8 cellular contexts compared by ENCODE assay signal in the genomic region with DNA sequence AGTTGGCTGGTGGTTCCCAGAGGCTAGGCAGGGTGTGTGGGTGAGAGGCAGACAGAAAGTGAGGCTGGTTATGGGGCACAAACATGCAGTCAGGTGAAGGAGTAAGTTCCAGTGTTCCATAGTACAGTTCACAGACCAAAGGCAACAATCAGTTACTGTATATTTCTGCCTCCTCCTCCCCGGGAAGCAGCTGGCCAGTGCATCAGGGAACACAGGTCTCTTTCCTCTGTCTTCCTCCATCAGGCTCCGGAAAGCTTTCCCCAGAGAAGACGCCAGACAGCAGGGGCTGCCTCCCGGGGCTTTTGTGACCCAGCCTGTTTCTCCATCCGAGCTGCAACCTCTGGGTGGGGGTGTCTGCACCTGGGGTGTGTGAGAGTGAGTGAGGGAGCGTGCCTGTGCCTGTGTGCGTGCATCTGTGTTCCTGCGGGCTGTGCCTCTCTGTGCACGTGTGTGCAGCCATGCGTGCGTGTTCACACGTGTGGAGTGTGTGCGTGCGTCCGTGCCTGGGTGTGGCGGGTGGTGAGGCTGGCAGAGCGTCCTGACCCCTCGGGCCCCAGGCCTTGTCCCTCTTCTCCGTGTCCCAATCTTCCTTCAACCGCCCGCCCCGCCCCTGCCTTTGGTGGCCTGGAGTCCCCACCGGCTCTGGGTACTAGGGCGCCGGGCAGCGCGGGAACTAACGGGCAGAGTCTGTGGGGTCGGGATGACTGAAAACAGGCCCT.
DNase-seq lines count a peak whose midpoint lies in the region; ATAC-seq and TF ChIP-seq lines count a peak whose summit lies in the region.
"Not testable (repeated sequence)": the region's sequence is repeated elsewhere in the genome, so short reads cannot be mapped to it uniquely, and the experiment has no call there.

No MANE protein-coding gene starts in this region.

- H3K4me3 Mint-ChIP-seq in Caco-2 (ENCODE audit: unreplicated experiment), result peak overlapping the region; percentile 38
- peak overlapping the region; percentile 39 for H3K4me3 Mint-ChIP-seq in activated T-helper 17 cell treated with anti-CD3 and anti-CD28 coated beads, Interleukin-2, amount 50 U/mL, for 72 hours
- H3K4me3 Mint-ChIP-seq in naive thymus-derived CD4-positive, alpha-beta T cell, result peak overlapping the region; percentile 35 to 78 (median 53)

- ATAC-seq in GM21360 (IDR thresholded peaks at IDR 0.05; ENCODE audit: unreplicated experiment), result peak; percentile 27
- peak; percentile 30 for ATAC-seq in HG03039 (IDR thresholded peaks at IDR 0.05; ENCODE audit: unreplicated experiment)
- ATAC-seq in activated T-helper 17 cell treated with anti-CD3 and anti-CD28 coated beads, Interleukin-2, amount 50 U/mL, for 72 hours (replicated peaks), result peak; percentile 64
- ATAC-seq in esophagus mucosa, result peak; percentile 61
- ATAC-seq in naive thymus-derived CD4-positive, alpha-beta T cell, result peak; percentile 71

- not testable (repeated sequence) for H3K27ac Mint-ChIP-seq in Caco-2 (ENCODE audit: unreplicated experiment); activated T-helper 17 cell treated with anti-CD3 and anti-CD28 coated beads, Interleukin-2, amount 50 U/mL, for 72 hours; naive thymus-derived CD4-positive, alpha-beta T cell

- H3K9me3 ChIP-seq in Caco-2; OCI-LY3 (ENCODE audit: insufficient read depth, low read length); naive thymus-derived CD4-positive, alpha-beta T cell (ENCODE audit: control insufficient read depth in 2 of 3, low read length in 3 of 3): not testable (repeated sequence)

- not testable (repeated sequence) for H3K27me3 Mint-ChIP-seq in Caco-2 (ENCODE audit: insufficient read depth, unreplicated experiment); activated T-helper 17 cell treated with anti-CD3 and anti-CD28 coated beads, Interleukin-2, amount 50 U/mL, for 72 hours; naive thymus-derived CD4-positive, alpha-beta T cell

- H3K9ac ChIP-seq in OCI-LY3 (ENCODE audit: low read length), result not testable (repeated sequence)

- H3K36me3 ChIP-seq in Caco-2 (ENCODE audit: control insufficient read depth, insufficient read depth, low read length); OCI-LY3 (replicated peaks; ENCODE audit: low read depth, low read length); naive thymus-derived CD4-positive, alpha-beta T cell (ENCODE audit: control insufficient read depth in 2 of 3, insufficient read depth in 3 of 3, low read length in 3 of 3): not testable (repeated sequence)

- H2AFZ ChIP-seq in OCI-LY3 (ENCODE audit: low read depth, low read length), result not testable (repeated sequence)

- CTCF ChIA-PET in Caco-2 (lab: Charles Lee), result not testable (repeated sequence)
- CTCF ChIA-PET in naive thymus-derived CD4-positive, alpha-beta T cell (lab: Charles Lee), result interaction anchor here (0.5 kb wide), 1 partner anchor 65 kb away, joined by 3 read pairs; no protein-coding TSS in a partner anchor

- not testable (repeated sequence) for H3K9me3 Mint-ChIP-seq in Caco-2 (ENCODE audit: unreplicated experiment); activated T-helper 17 cell treated with anti-CD3 and anti-CD28 coated beads, Interleukin-2, amount 50 U/mL, for 72 hours; naive thymus-derived CD4-positive, alpha-beta T cell

- H3K4me3 ChIP-seq in Caco-2 (ENCODE audit: low read depth, low read length) (peak overlapping the region; percentile 38), OCI-LY3 (ENCODE audit: low read length) (peak overlapping the region; percentile 57)
- H3K4me3 ChIP-seq in naive thymus-derived CD4-positive, alpha-beta T cell (ENCODE audit: low read length), result not testable (repeated sequence)

- peak overlapping the region; percentile 51 for H3K4me2 ChIP-seq in OCI-LY3 (ENCODE audit: low read length)

- POLR2A ChIA-PET in Caco-2 (lab: Charles Lee); naive thymus-derived CD4-positive, alpha-beta T cell (lab: Charles Lee): not testable (repeated sequence)

- not testable (repeated sequence) for H3K27ac ChIP-seq in OCI-LY3 (ENCODE audit: low read length); naive thymus-derived CD4-positive, alpha-beta T cell (ENCODE audit: low read depth, low read length)

- not testable (repeated sequence) for TF ChIP-seq CTCF in Caco-2 (IDR thresholded peaks at IDR 0.05; ENCODE audit: insufficient read depth in 1 of 2, low read depth in 1 of 2, low read length in 1 of 2, severe bottlenecking in 1 of 2, unreplicated experiment in 1 of 2); OCI-LY3 (IDR thresholded peaks at IDR 0.05; ENCODE audit: low read depth, low read length)

- not testable (repeated sequence) for H3K27me3 ChIP-seq in Caco-2 (replicated peaks; ENCODE audit: control insufficient read depth, insufficient read depth, low read length); OCI-LY3 (ENCODE audit: low read depth, low read length); naive thymus-derived CD4-positive, alpha-beta T cell (ENCODE audit: control insufficient read depth in 2 of 2, insufficient read depth in 2 of 2, low read length in 2 of 2)

- not testable (repeated sequence) for H3K79me2 ChIP-seq in OCI-LY3 (ENCODE audit: low read length)

- not testable (repeated sequence) for H4K20me1 ChIP-seq in OCI-LY3 (ENCODE audit: insufficient read depth, low read length)

- peaks cover 12% of the 10 kb centered on the region for H3K4me1 ChIP-seq in Caco-2
- H3K4me1 ChIP-seq in OCI-LY3 (ENCODE audit: low read length); naive thymus-derived CD4-positive, alpha-beta T cell (ENCODE audit: control insufficient read depth in 2 of 2, insufficient read depth in 2 of 2, low read length in 2 of 2): not testable (repeated sequence)

- intact Hi-C loops in Caco-2 (cut with micrococcal nuclease; ENCODE audit: unreplicated experiment), result not testable (repeated sequence)
- intact Hi-C loops in naive thymus-derived CD4-positive, alpha-beta T cell (cut with micrococcal nuclease), result loop anchor here in 1 of 2 donors (5.0 kb wide), 1 partner anchor 67 kb away; no protein-coding TSS in a partner anchor

- not testable (repeated sequence) for H3K36me3 Mint-ChIP-seq in Caco-2 (ENCODE audit: insufficient read depth, unreplicated experiment); activated T-helper 17 cell treated with anti-CD3 and anti-CD28 coated beads, Interleukin-2, amount 50 U/mL, for 72 hours (ENCODE audit: low read depth); naive thymus-derived CD4-positive, alpha-beta T cell

- H3K4me1 Mint-ChIP-seq in Caco-2 (ENCODE audit: low read depth, unreplicated experiment), result peaks cover 21% of the 10 kb centered on the region
- H3K4me1 Mint-ChIP-seq in activated T-helper 17 cell treated with anti-CD3 and anti-CD28 coated beads, Interleukin-2, amount 50 U/mL, for 72 hours; naive thymus-derived CD4-positive, alpha-beta T cell: not testable (repeated sequence)

- DNase-seq in Caco-2, result not testable (repeated sequence)
- DNase-seq in naive thymus-derived CD4-positive, alpha-beta T cell, result peak in 7 of 9 donors; percentile 48 to 63 (median 57)
- DNase-seq in stimulated activated CD8-positive, alpha-beta memory T cell treated with anti-CD3 and anti-CD28 coated beads, Interleukin-4, amount 100 ng/mL, for 24 hours (ENCODE audit: low read depth), result peak; percentile 6

- not testable (repeated sequence) for BruUV-seq in Caco-2 (replicated peaks; lab: Mats Ljungman, UMichigan)
